In genomic region chr12:6367969-6368892, GRCh38 we compare ENCODE assay signal across 9 cellular contexts. TPM values are rescaled to one million over a fixed set of nuclear protein-coding genes. Genes with fewer than 3 reads are reported as not detected.
A peak's percentile ranks its signal among the peaks of the same experiment; 100 is the strongest.
DNase-seq lines count a peak whose midpoint lies in the region; ATAC-seq and TF ChIP-seq lines count a peak whose summit lies in the region.
"Had no signal": no experiment of that assay in that cellular context is flagged by ENCODE, and none has a peak within 500 bp of the region (broad histone marks: within the 10 kb centered on the region; RNA-seq: fewer than 3 reads in every experiment).

No MANE protein-coding gene starts in this region.

- DNase-seq in activated CD4-positive, alpha-beta T cell treated with anti-CD3 and anti-CD28 coated beads for 36 hours: peak; percentile 37
- DNase-seq in activated CD4-positive, alpha-beta T cell treated with anti-CD3 and anti-CD28 coated beads, Interleukin-2, amount 50 U/mL, for 4 hours: no peak
- DNase-seq in RWPE1 (ENCODE audit: low spot score) (no peak), esophagus squamous epithelium (lab: John Stamatoyannopoulos, UW) (no peak), thoracic aorta (ENCODE audit: low spot score) (no peak)
- DNase-seq: NCI-H774 had no signal

- TF ChIP-seq CTCF in RWPE1 (conservative IDR thresholded peaks at IDR 0.05; ENCODE audit: low read depth): no peak
- no peak for TF ChIP-seq CTCF in esophagus squamous epithelium (IDR thresholded peaks at IDR 0.05)
- peak; percentile 6 for TF ChIP-seq CTCF in thoracic aorta (IDR thresholded peaks at IDR 0.05)

- no peaks in the 10 kb centered on the region for H3K27me3 Mint-ChIP-seq in activated CD4-positive, alpha-beta T cell treated with anti-CD3 and anti-CD28 coated beads for 36 hours

- intact Hi-C loops in activated CD4-positive, alpha-beta T cell treated with anti-CD3 and anti-CD28 coated beads for 36 hours (cut with DNase I, micrococcal nuclease): loop anchor here in 1 of 2 experiments (1.0 kb wide), 2 partner anchors 33 to 45 kb away; no protein-coding TSS in a partner anchor
- intact Hi-C loops in esophagus squamous epithelium (cut with DNase I): no loop called here

- no peaks in the 10 kb centered on the region for H3K9me3 Mint-ChIP-seq in activated CD4-positive, alpha-beta T cell treated with anti-CD3 and anti-CD28 coated beads for 36 hours (ENCODE audit: low read depth)

- WGBS in esophagus squamous epithelium, 2 donors: 48 to 52% methylated on average over 13 to 14 of the region's 15 CpGs

- no peaks in the 10 kb centered on the region for H3K9me3 ChIP-seq in esophagus squamous epithelium
- no peaks in the 10 kb centered on the region for H3K9me3 ChIP-seq in thoracic aorta

- no peaks in the 10 kb centered on the region for H3K36me3 Mint-ChIP-seq in activated CD4-positive, alpha-beta T cell treated with anti-CD3 and anti-CD28 coated beads for 36 hours (ENCODE audit: low read depth)

- no peak for ATAC-seq in activated CD4-positive, alpha-beta T cell treated with anti-CD3 and anti-CD28 coated beads for 36 hours
- no peak for ATAC-seq in thoracic aorta (ENCODE audit: insufficient number of reproducible peaks, low FRiP score, low read depth)
- no peak for ATAC-seq in HG03025 (IDR thresholded peaks at IDR 0.05; ENCODE audit: low FRiP score, unreplicated experiment)
- ATAC-seq in GM21423 (IDR thresholded peaks at IDR 0.05; ENCODE audit: unreplicated experiment): no peak
- no peak for ATAC-seq in HG03280 (IDR thresholded peaks at IDR 0.05; ENCODE audit: unreplicated experiment)

- CTCF ChIA-PET in activated CD4-positive, alpha-beta T cell treated with anti-CD3 and anti-CD28 coated beads for 36 hours (lab: Charles Lee): interaction anchor here (0.9 to 1.9 kb wide), 9 partner anchors 10 to 46 kb away, joined by 3 to 13 read pairs (median 5); no protein-coding TSS in a partner anchor
- CTCF ChIA-PET in RWPE1 (lab: Yijun Ruan, JAX): interaction anchor here (0.7 to 0.9 kb wide), 3 partner anchors 33 to 380 kb away, joined by 3 to 4 read pairs (median 3); no protein-coding TSS in a partner anchor

- H3K27ac ChIP-seq in RWPE1: peak overlapping the region; percentile 99
- peak overlapping the region; percentile 18 to 91 (median 52) for H3K27ac ChIP-seq in esophagus squamous epithelium
- no peak overlapping the region for H3K27ac ChIP-seq in thoracic aorta

- H3K27me3 ChIP-seq in esophagus squamous epithelium: no peaks in the 10 kb centered on the region
- no peaks in the 10 kb centered on the region for H3K27me3 ChIP-seq in thoracic aorta (replicated peaks; ENCODE audit: insufficient read depth)

- H3K4me3 ChIP-seq in esophagus squamous epithelium (no peak overlapping the region), thoracic aorta (no peak overlapping the region)

- no peak for TF ChIP-seq POLR2A in esophagus squamous epithelium (IDR thresholded peaks at IDR 0.05)

- no peak overlapping the region for H3K27ac Mint-ChIP-seq in activated CD4-positive, alpha-beta T cell treated with anti-CD3 and anti-CD28 coated beads for 36 hours

- peaks cover 38% of the 10 kb centered on the region for H3K4me1 Mint-ChIP-seq in activated CD4-positive, alpha-beta T cell treated with anti-CD3 and anti-CD28 coated beads for 36 hours

- POLR2A ChIA-PET in activated CD4-positive, alpha-beta T cell treated with anti-CD3 and anti-CD28 coated beads for 36 hours (lab: Charles Lee): interaction anchor here (0.6 to 0.8 kb wide), 2 partner anchors 33 to 87 kb away, joined by 3 to 7 read pairs; no protein-coding TSS in a partner anchor
- POLR2A ChIA-PET in RWPE1 (lab: Yijun Ruan, JAX; ENCODE audit: low non-redundant PET): interaction anchor here (0.7 kb wide), 1 partner anchor 10 kb away, joined by 3 read pairs; no protein-coding TSS in a partner anchor

- no peaks in the 10 kb centered on the region for H3K36me3 ChIP-seq in esophagus squamous epithelium
- H3K36me3 ChIP-seq in thoracic aorta: no peaks in the 10 kb centered on the region

- H3K4me1 ChIP-seq in esophagus squamous epithelium: peaks cover 31 to 97% (median 33%) of the 10 kb centered on the region in 3 donors
- peaks cover 0 to 8% of the 10 kb centered on the region in 2 donors for H3K4me1 ChIP-seq in thoracic aorta (ENCODE audit: control insufficient read depth in 1 of 2, low read depth in 2 of 2)

- no peak overlapping the region for H3K4me3 Mint-ChIP-seq in activated CD4-positive, alpha-beta T cell treated with anti-CD3 and anti-CD28 coated beads for 36 hours

RNA-seq across cellular contexts. Expression of gene SCNN1A, which starts 7.1 kb away (rescaled TPM):
- under 1 TPM in 1 of 2 experiments, not detected in 1; 0.05 TPM for total RNA-seq in activated CD4-positive, alpha-beta T cell treated with anti-CD3 and anti-CD28 coated beads for 36 hours
- total RNA-seq in esophagus squamous epithelium (100 to 1,000 TPM in 3 of 4 donors, 10 to 100 TPM in 1; 88.9 to 266 (median 111) TPM), thoracic aorta (10 to 100 TPM; 16.4 to 33.5 TPM)

RNA-seq across cellular contexts. Expression of gene LTBR, which starts 15.7 kb away (rescaled TPM):
- total RNA-seq in activated CD4-positive, alpha-beta T cell treated with anti-CD3 and anti-CD28 coated beads for 36 hours: 1 to 10 TPM in 1 of 2 experiments, under 1 TPM in 1; 0.57 to 1.1 TPM
- 100 to 1,000 TPM in 3 of 4 donors, 10 to 100 TPM in 1; 98.2 to 171 (median 136) TPM for total RNA-seq in esophagus squamous epithelium
- total RNA-seq in thoracic aorta: 100 to 1,000 TPM; 176 to 217 TPM

RNA-seq across cellular contexts. Expression of gene TNFRSF1A, which starts 26.4 kb away (rescaled TPM):
- total RNA-seq in activated CD4-positive, alpha-beta T cell treated with anti-CD3 and anti-CD28 coated beads for 36 hours: 10 to 100 TPM; 42.1 to 58.7 TPM
- total RNA-seq in esophagus squamous epithelium (100 to 1,000 TPM; 121 to 190 (median 134) TPM), thoracic aorta (100 to 1,000 TPM; 311 to 384 TPM)

RNA-seq across cellular contexts. Expression of gene PLEKHG6, which starts 57.7 kb away (rescaled TPM):
- not detected for total RNA-seq in activated CD4-positive, alpha-beta T cell treated with anti-CD3 and anti-CD28 coated beads for 36 hours
- total RNA-seq in esophagus squamous epithelium: 10 to 100 TPM; 13.9 to 61.7 (median 29.2) TPM
- under 1 TPM in 1 of 2 donors, not detected in 1; 0.78 TPM for total RNA-seq in thoracic aorta

Comparison
In these comparisons a context has a peak if more than half of its experiments do, and no peak if none do; other contexts are left out.
1. H3K27ac ChIP-seq: peak in RWPE1 (single experiment) and esophagus squamous epithelium (4 of 4); none in thoracic aorta (0 of 2).
2. RNA of gene SCNN1A, which starts 7.1 kb away (total RNA-seq): 88.9 to 266 TPM in esophagus squamous epithelium and 16.4 to 33.5 TPM in thoracic aorta; 0.05 TPM in activated CD4-positive, alpha-beta T cell treated with anti-CD3 and anti-CD28 coated beads for 36 hours; every median in the first group is over 10 times any median in the second.
3. RNA of gene LTBR, which starts 15.7 kb away (total RNA-seq): 176 to 217 TPM in thoracic aorta and 98.2 to 171 TPM in esophagus squamous epithelium; 0.57 to 1.1 TPM in activated CD4-positive, alpha-beta T cell treated with anti-CD3 and anti-CD28 coated beads for 36 hours; every median in the first group is over 10 times any median in the second.